9 cellular contexts compared by ENCODE assay signal in genomic region chr6:20173833-20174796, GRCh38. TPM values are rescaled to one million over a fixed set of nuclear protein-coding genes. Genes with fewer than 3 reads are reported as not detected.
A peak's percentile ranks its signal among the peaks of the same experiment; 100 is the strongest.
DNase-seq lines count a peak whose midpoint lies in the region; ATAC-seq lines count a peak whose summit lies in the region.
"Had no signal": no experiment of that assay in that cellular context is flagged by ENCODE, and none has a peak within 500 bp of the region (broad histone marks: within the 10 kb centered on the region; RNA-seq: fewer than 3 reads in every experiment).

No MANE protein-coding gene starts in this region.

- intact Hi-C loops in dendritic cell treated with granulocyte-macrophage colony-stimulating factor and Interleukin-4, amounts not matched to agents 40 ng/mL and 50 ng/mL, for 4 days (cut with micrococcal nuclease), result no loop called here

- no peaks in the 10 kb centered on the region for H4K20me1 ChIP-seq in GM23248 (ENCODE audit: insufficient read depth)

- H3F3A ChIP-seq in GM23248 (ENCODE audit: insufficient read depth), result no peaks in the 10 kb centered on the region

- H3K27ac ChIP-seq in GM23248, result no peak overlapping the region
- H3K27ac ChIP-seq: suprapubic skin had no signal

- H3K9me2 ChIP-seq in GM23248 (ENCODE audit: insufficient read depth), result no peaks in the 10 kb centered on the region

- no peaks in the 10 kb centered on the region for H3K36me3 ChIP-seq in GM23248 (ENCODE audit: low read depth)
- H3K36me3 ChIP-seq: suprapubic skin had no signal

- H3K4me3 Mint-ChIP-seq in dendritic cell treated with granulocyte-macrophage colony-stimulating factor and Interleukin-4, amounts not matched to agents 40 ng/mL and 50 ng/mL, for 4 days, result peak overlapping the region; percentile 48

- no peak overlapping the region; the same call in 1 of the 2 replicates for H3K4me3 ChIP-seq in Jurkat, Clone E6-1 (ENCODE audit: low read length)
- no peak overlapping the region for H3K4me3 ChIP-seq in GM23248
- H3K4me3 ChIP-seq: suprapubic skin had no signal

- H3K27ac Mint-ChIP-seq in dendritic cell treated with granulocyte-macrophage colony-stimulating factor and Interleukin-4, amounts not matched to agents 40 ng/mL and 50 ng/mL, for 4 days, result peak overlapping the region; percentile 17

- H2AFZ ChIP-seq in GM23248, result no peak overlapping the region

- H3K79me2 ChIP-seq in GM23248 (ENCODE audit: insufficient read depth), result no peaks in the 10 kb centered on the region

- no peaks in the 10 kb centered on the region for H3K36me3 Mint-ChIP-seq in dendritic cell treated with granulocyte-macrophage colony-stimulating factor and Interleukin-4, amounts not matched to agents 40 ng/mL and 50 ng/mL, for 4 days (ENCODE audit: low read depth)

- DNase-seq in GDM1 (lab: John Stamatoyannopoulos, UW) (peak; percentile 67), NCI-H82 treated with DMSO at 0.1 percent for 48 hours (lab: John Stamatoyannopoulos, UW; ENCODE audit: unreplicated experiment) (no peak), ecto neural progenitor cell (ENCODE audit: low spot score) (no peak), GM23248 (no peak), NCI-H524 (lab: John Stamatoyannopoulos, UW) (no peak)
- DNase-seq in Jurkat, Clone E6-1 (ENCODE audit: low read depth, low spot score), result peak; percentile 73

- ATAC-seq in GM21390 (IDR thresholded peaks at IDR 0.05; ENCODE audit: unreplicated experiment), result peak; percentile 69

- peaks cover 2% of the 10 kb centered on the region; the same call in 1 of the 2 replicates for H3K4me1 ChIP-seq in GM23248 (ENCODE audit: insufficient read depth)

- H3K9ac ChIP-seq in GM23248, result no peak overlapping the region

- H3K27me3 Mint-ChIP-seq in dendritic cell treated with granulocyte-macrophage colony-stimulating factor and Interleukin-4, amounts not matched to agents 40 ng/mL and 50 ng/mL, for 4 days, result no peaks in the 10 kb centered on the region

- no peaks in the 10 kb centered on the region for H3K27me3 ChIP-seq in GM23248 (replicated peaks; ENCODE audit: insufficient read depth)
- H3K27me3 ChIP-seq: suprapubic skin had no signal

- H3K4me2 ChIP-seq in GM23248 (ENCODE audit: unreplicated experiment), result no peak overlapping the region

- 94% methylated on average over 13 of the region's 13 CpGs for WGBS in GM23248 (ENCODE audit: low coverage in 1 of 2, low lambda C conversion rate in 2 of 2, missing lambda C conversion rate in 2 of 2), 2 experiments

- in situ Hi-C loops in GM23248 (cut with MboI), result no loop called here

- no peaks in the 10 kb centered on the region for H3K9me3 Mint-ChIP-seq in dendritic cell treated with granulocyte-macrophage colony-stimulating factor and Interleukin-4, amounts not matched to agents 40 ng/mL and 50 ng/mL, for 4 days

- H3K9me3 ChIP-seq in GM23248 (ENCODE audit: low read depth), result no peaks in the 10 kb centered on the region
- H3K9me3 ChIP-seq: suprapubic skin had no signal

- peaks cover 51% of the 10 kb centered on the region for H3K4me1 Mint-ChIP-seq in dendritic cell treated with granulocyte-macrophage colony-stimulating factor and Interleukin-4, amounts not matched to agents 40 ng/mL and 50 ng/mL, for 4 days (ENCODE audit: low read depth)

RNA-seq across cellular contexts. Expression of gene MBOAT1, which starts 38.2 kb away (rescaled TPM):
- 8.3 TPM for polyA plus RNA-seq in Jurkat, Clone E6-1 (2012; ENCODE audit: insufficient read depth, insufficient read length)
- 4.0 and 7.0 TPM in 2 replicates for total RNA-seq in GM23248 (2014; rRNA removed; shearing (Covaris generic))
- polyA plus RNA-seq in GM23248 (2016; fragmentation: Nextera tagmentation; extraction: Ambion mirVana), result 1.7 and 1.8 TPM in 2 replicates

Comparison
In these comparisons a context has a peak if more than half of its experiments do, and no peak if none do; other contexts are left out.
1. DNase-seq: peak in GDM1 (single experiment) and Jurkat, Clone E6-1 (single experiment); none in NCI-H82 treated with DMSO at 0.1 percent for 48 hours (single experiment), ecto neural progenitor cell (single experiment), GM23248 (single experiment) and NCI-H524 (0 of 2).